Comparison of ENCODE assay signal across 8 cellular contexts in genomic region chr7:130903358-130903974, GRCh38.
DNase-seq lines count a peak whose midpoint lies in the region; ATAC-seq, FAIRE-seq and TF ChIP-seq lines count a peak whose summit lies in the region.

No MANE protein-coding gene starts in this region.

- no peak for FAIRE-seq in GM12891 (lab: Jason Lieb, UNC)

- intact Hi-C loops in esophagus squamous epithelium (cut with DNase I) (no loop called here), gastrocnemius medialis (cut with DNase I; ENCODE audit: low total_unique reads) (no loop called here)

- H3K4me1 ChIP-seq in esophagus squamous epithelium (peaks cover 35 to 83% (median 69%) of the 10 kb centered on the region in 3 donors), gastrocnemius medialis (peaks cover 98 to 100% of the 10 kb centered on the region in 2 donors)

- in situ Hi-C loops in gastrocnemius medialis (cut with MboI; ENCODE audit: low sequenced_read_pairs in 4 of 4) = no loop called here

- H3K27ac ChIP-seq in esophagus squamous epithelium = peak overlapping the region; percentile 69 to 88 (median 81)
- H3K27ac ChIP-seq in gastrocnemius medialis = peak overlapping the region; percentile 91 to 97 (median 94)

- H3K9me3 ChIP-seq in esophagus squamous epithelium (no peaks in the 10 kb centered on the region), gastrocnemius medialis (no peaks in the 10 kb centered on the region)

- TF ChIP-seq POLR2A in GM12891 (IDR thresholded peaks at IDR 0.05; ENCODE audit: low read depth, low read length) (0 out of 2 replicates have a peak, but pooled peaks have one; percentile 16), esophagus squamous epithelium (IDR thresholded peaks at IDR 0.05) (no peak), gastrocnemius medialis (IDR thresholded peaks at IDR 0.05) (peak in 1 of 2 donors; percentile 49)

- DNase-seq in GM12891 (ENCODE audit: insufficient read length, low spot score) (no peak), esophagus squamous epithelium (lab: John Stamatoyannopoulos, UW) (no peak), gastrocnemius medialis (peak in 1 of 2 donors; percentile 71)

- peak; percentile 13 for ATAC-seq in SK-N-SH treated with all-trans-retinoic acid at 6 μM for 48 hours
- peak; percentile 73 for ATAC-seq in gastrocnemius medialis
- no peak for ATAC-seq in GM21825 (IDR thresholded peaks at IDR 0.05; ENCODE audit: unreplicated experiment)
- no peak for ATAC-seq in HG03571 (IDR thresholded peaks at IDR 0.05; ENCODE audit: unreplicated experiment)
- ATAC-seq in GM18519 (IDR thresholded peaks at IDR 0.05; ENCODE audit: low FRiP score, unreplicated experiment) = no peak
- ATAC-seq in GM21529 (IDR thresholded peaks at IDR 0.05; ENCODE audit: unreplicated experiment) = no peak

- H3K36me3 ChIP-seq in esophagus squamous epithelium = peaks cover 0 to 24% (median 0%) of the 10 kb centered on the region in 3 donors
- peaks cover 0 to 7% of the 10 kb centered on the region in 2 donors for H3K36me3 ChIP-seq in gastrocnemius medialis

- TF ChIP-seq CTCF in esophagus squamous epithelium (IDR thresholded peaks at IDR 0.05) (no peak), gastrocnemius medialis (IDR thresholded peaks at IDR 0.05 in 4 of 5, conservative IDR thresholded peaks at IDR 0.05 in 1 of 5) (no peak)

- 36 to 37% methylated on average over 8 of the region's 8 CpGs for WGBS in esophagus squamous epithelium, 2 donors

- H3K27me3 ChIP-seq in esophagus squamous epithelium (no peaks in the 10 kb centered on the region), gastrocnemius medialis (no peaks in the 10 kb centered on the region)

- no peak overlapping the region for H3K4me3 ChIP-seq in esophagus squamous epithelium
- H3K4me3 ChIP-seq in gastrocnemius medialis = peak overlapping the region in 1 of 4 donors; percentile 11

TF ChIP-seq in GM12891, 5 proteins besides CTCF, POLR2A, EP300 and RAD21:
- TF ChIP-seq POU2F2 (IDR thresholded peaks at IDR 0.05; ENCODE audit: low read depth, low read length) (no peak), POLR2AphosphoS5 (IDR thresholded peaks at IDR 0.05; ENCODE audit: low read depth, low read length) (no peak; the same call in 1 of the 2 replicates), TAF1 (IDR thresholded peaks at IDR 0.05; ENCODE audit: low read depth, low read length) (no peak), PAX5 (IDR thresholded peaks at IDR 0.05; ENCODE audit: insufficient read depth, low read length, severe bottlenecking) (no peak), SPI1 (IDR thresholded peaks at IDR 0.05; ENCODE audit: low read depth, low read length) (no peak)

TF ChIP-seq in SK-N-SH treated with all-trans-retinoic acid at 6 μM for 48 hours, 23 proteins besides CTCF, POLR2A, EP300 and RAD21 (continues in another document):
- TF ChIP-seq GLIS3 (CRISPR knock-in tag; IDR thresholded peaks at IDR 0.05) (no peak), TSHZ2 (CRISPR knock-in tag; IDR thresholded peaks at IDR 0.05) (no peak), ZFP30 (CRISPR knock-in tag; IDR thresholded peaks at IDR 0.05) (no peak), CSRNP3 (CRISPR knock-in tag; IDR thresholded peaks at IDR 0.05) (peak; percentile 20; the same call in 1 of the 2 replicates), ZFP3 (CRISPR knock-in tag; IDR thresholded peaks at IDR 0.05) (0 out of 2 replicates have a peak, but pooled peaks have one; percentile 28), SNAI2 (CRISPR knock-in tag; IDR thresholded peaks at IDR 0.05) (no peak), BACH2 (CRISPR knock-in tag; IDR thresholded peaks at IDR 0.05; ENCODE audit: borderline replicate concordance) (no peak), POU6F1 (CRISPR knock-in tag; IDR thresholded peaks at IDR 0.05; ENCODE audit: borderline replicate concordance, low read depth) (peak; percentile 69; the same call in 1 of the 2 replicates), ESRRG (CRISPR knock-in tag; IDR thresholded peaks at IDR 0.05) (no peak), OSR1 (CRISPR knock-in tag; IDR thresholded peaks at IDR 0.05) (no peak), ZNF70 (CRISPR knock-in tag; IDR thresholded peaks at IDR 0.05) (no peak), CREB5 (CRISPR knock-in tag; IDR thresholded peaks at IDR 0.05; ENCODE audit: low read depth) (no peak), TOX (CRISPR knock-in tag; IDR thresholded peaks at IDR 0.05; ENCODE audit: borderline replicate concordance) (peak; percentile 85; the same call in 1 of the 2 replicates), ZNF565 (CRISPR knock-in tag; conservative IDR thresholded peaks at IDR 0.05; ENCODE audit: low read depth) (no peak), ZNF8 (CRISPR knock-in tag; IDR thresholded peaks at IDR 0.05) (no peak), RARB (CRISPR knock-in tag; IDR thresholded peaks at IDR 0.05) (no peak), ISL1 (CRISPR knock-in tag; IDR thresholded peaks at IDR 0.05) (no peak)
- TF ChIP-seq, protein P1, sequence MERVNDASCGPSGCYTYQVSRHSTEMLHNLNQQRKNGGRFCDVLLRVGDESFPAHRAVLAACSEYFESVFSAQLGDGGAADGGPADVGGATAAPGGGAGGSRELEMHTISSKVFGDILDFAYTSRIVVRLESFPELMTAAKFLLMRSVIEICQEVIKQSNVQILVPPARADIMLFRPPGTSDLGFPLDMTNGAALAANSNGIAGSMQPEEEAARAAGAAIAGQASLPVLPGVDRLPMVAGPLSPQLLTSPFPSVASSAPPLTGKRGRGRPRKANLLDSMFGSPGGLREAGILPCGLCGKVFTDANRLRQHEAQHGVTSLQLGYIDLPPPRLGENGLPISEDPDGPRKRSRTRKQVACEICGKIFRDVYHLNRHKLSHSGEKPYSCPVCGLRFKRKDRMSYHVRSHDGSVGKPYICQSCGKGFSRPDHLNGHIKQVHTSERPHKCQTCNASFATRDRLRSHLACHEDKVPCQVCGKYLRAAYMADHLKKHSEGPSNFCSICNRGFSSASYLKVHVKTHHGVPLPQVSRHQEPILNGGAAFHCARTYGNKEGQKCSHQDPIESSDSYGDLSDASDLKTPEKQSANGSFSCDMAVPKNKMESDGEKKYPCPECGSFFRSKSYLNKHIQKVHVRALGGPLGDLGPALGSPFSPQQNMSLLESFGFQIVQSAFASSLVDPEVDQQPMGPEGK (CRISPR knock-in tag; IDR thresholded peaks at IDR 0.05; ENCODE audit: borderline replicate concordance) = no peak

Comparison
In these comparisons a context has a peak if more than half of its experiments do, and no peak if none do; other contexts are left out.
1. ATAC-seq: peak in SK-N-SH treated with all-trans-retinoic acid at 6 μM for 48 hours (single experiment) and gastrocnemius medialis (2 of 2); none in GM21825 (single experiment), HG03571 (single experiment), GM18519 (single experiment) and GM21529 (single experiment).